ENCODE assay signal across 21 cellular contexts in the genomic region with DNA sequence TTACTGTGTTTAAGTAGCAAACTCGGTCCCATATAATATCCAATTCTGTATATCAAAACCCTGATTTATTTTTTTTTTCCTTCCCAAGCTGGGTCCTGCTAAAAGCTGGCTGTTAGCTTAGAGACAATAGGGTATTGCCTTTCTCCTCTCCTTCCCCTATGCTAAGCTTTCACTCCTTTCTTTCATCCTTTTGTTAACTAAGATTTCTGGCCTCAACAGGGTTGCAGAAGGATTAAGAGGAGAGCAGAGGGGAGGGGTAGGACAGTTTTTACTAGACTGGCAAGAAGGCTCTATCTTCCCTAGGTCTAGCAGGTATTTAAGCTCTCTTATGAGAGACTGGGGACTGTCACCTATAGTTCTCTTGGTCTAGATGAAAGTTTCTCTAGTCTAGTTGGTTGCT.
"Had no signal": no experiment of that assay in that cellular context is flagged by ENCODE, and none has a peak within 500 bp of the region (broad histone marks: within the 10 kb centered on the region; RNA-seq: fewer than 3 reads in every experiment).

No MANE protein-coding gene starts in this region.

- H3K27ac ChIP-seq: brain microvascular endothelial cell, colonic mucosa, gastrocnemius medialis, prostate gland, right atrium auricular region, tibial nerve had no signal

- ATAC-seq: activated CD8-positive, alpha-beta T cell treated with anti-CD3 and anti-CD28 coated beads for 36 hours; gastrocnemius medialis; naive thymus-derived CD8-positive, alpha-beta T cell; stimulated activated naive CD8-positive, alpha-beta T cell treated with anti-CD3 and anti-CD28 coated beads, Interleukin-15, Interleukin-2, amounts not matched to agents 100 U/mL and 50 U/mL, for 24 hours had no signal

- H3K4me3 ChIP-seq: colonic mucosa, gastrocnemius medialis, prostate gland, right atrium auricular region, tibial nerve had no signal

- H3K27me3 ChIP-seq: brain microvascular endothelial cell, colonic mucosa, gastrocnemius medialis, right atrium auricular region, tibial nerve had no signal

- H3K4me1 ChIP-seq: colonic mucosa, gastrocnemius medialis, prostate gland, right atrium auricular region, tibial nerve had no signal

- FAIRE-seq: urothelium cell line had no signal

- H3K9me3 ChIP-seq: colonic mucosa, gastrocnemius medialis, prostate gland, right atrium auricular region, tibial nerve had no signal

- H3K36me3 ChIP-seq: brain microvascular endothelial cell, colonic mucosa, gastrocnemius medialis, prostate gland, right atrium auricular region, tibial nerve had no signal

- DNase-seq: activated CD4-positive, alpha-beta T cell treated with anti-CD3 and anti-CD28 coated beads, Interleukin-2, amount 10 ng/mL, durations not matched to agents 24 days and 14 days; activated CD4-positive, CD25-positive, alpha-beta regulatory T cell; activated CD8-positive, alpha-beta T cell treated with anti-CD3 and anti-CD28 coated beads for 36 hours; activated naive CD4-positive, alpha-beta T cell treated with anti-CD3 and anti-CD28 coated beads, Interleukin-2, amount 50 U/mL, for 16 hours; activated T-cell treated with anti-CD3 and anti-CD28 coated beads, Interleukin-2, amount 50 U/mL, for 24 hours; aorta; brain microvascular endothelial cell; colonic mucosa; gastrocnemius medialis; head of caudate nucleus; mesenchymal stem cell; naive thymus-derived CD8-positive, alpha-beta T cell; occipital lobe; stimulated activated CD4-positive, alpha-beta T cell treated with anti-CD3 and anti-CD28 coated beads, Interleukin-12 subunit alpha, Interleukin-12 subunit beta, amount 100 ng/mL, for 4 hours; stimulated activated CD4-positive, alpha-beta T cell treated with anti-CD3 and anti-CD28 coated beads, Interleukin-1b, Interleukin-23, amount 100 ng/mL, for 48 hours; stimulated activated naive CD8-positive, alpha-beta T cell treated with anti-CD3 and anti-CD28 coated beads, Interleukin-15, Interleukin-2, amounts not matched to agents 100 U/mL and 50 U/mL, for 24 hours; substantia nigra had no signal
